1 cellular context compared by ENCODE assay signal in genomic region chr10:104907509-104907908, GRCh38.
TF ChIP-seq lines count a peak whose summit lies in the region.

No MANE protein-coding gene starts in this region.

TF ChIP-seq in GM12878, 131 proteins besides CTCF, POLR2A, EP300 and RAD21:
- TF ChIP-seq, protein P1, sequence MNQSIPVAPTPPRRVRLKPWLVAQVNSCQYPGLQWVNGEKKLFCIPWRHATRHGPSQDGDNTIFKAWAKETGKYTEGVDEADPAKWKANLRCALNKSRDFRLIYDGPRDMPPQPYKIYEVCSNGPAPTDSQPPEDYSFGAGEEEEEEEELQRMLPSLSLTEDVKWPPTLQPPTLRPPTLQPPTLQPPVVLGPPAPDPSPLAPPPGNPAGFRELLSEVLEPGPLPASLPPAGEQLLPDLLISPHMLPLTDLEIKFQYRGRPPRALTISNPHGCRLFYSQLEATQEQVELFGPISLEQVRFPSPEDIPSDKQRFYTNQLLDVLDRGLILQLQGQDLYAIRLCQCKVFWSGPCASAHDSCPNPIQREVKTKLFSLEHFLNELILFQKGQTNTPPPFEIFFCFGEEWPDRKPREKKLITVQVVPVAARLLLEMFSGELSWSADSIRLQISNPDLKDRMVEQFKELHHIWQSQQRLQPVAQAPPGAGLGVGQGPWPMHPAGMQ (IDR thresholded peaks at IDR 0.05; ENCODE audit: borderline replicate concordance), result no peak
- TF ChIP-seq NRF1 (conservative IDR thresholded peaks at IDR 0.05; ENCODE audit: low read depth, low read length), result no peak
- no peak for TF ChIP-seq ZNF274 (IDR thresholded peaks at IDR 0.05; ENCODE audit: insufficient read depth, insufficient read length)
- no peak for TF ChIP-seq E2F4 (IDR thresholded peaks at IDR 0.05; ENCODE audit: low read depth, low read length)
- no peak for TF ChIP-seq LARP7 (IDR thresholded peaks at IDR 0.05)
- no peak for TF ChIP-seq RCOR1 (conservative IDR thresholded peaks at IDR 0.05; ENCODE audit: low read depth, low read length)
- TF ChIP-seq MYC (IDR thresholded peaks at IDR 0.05; ENCODE audit: insufficient read depth, insufficient read length, insufficient replicate concordance, low read length, severe bottlenecking), result no peak
- no peak for TF ChIP-seq GABPA (IDR thresholded peaks at IDR 0.05; ENCODE audit: low read depth)
